8 cellular contexts compared by ENCODE assay signal in the genomic region with DNA sequence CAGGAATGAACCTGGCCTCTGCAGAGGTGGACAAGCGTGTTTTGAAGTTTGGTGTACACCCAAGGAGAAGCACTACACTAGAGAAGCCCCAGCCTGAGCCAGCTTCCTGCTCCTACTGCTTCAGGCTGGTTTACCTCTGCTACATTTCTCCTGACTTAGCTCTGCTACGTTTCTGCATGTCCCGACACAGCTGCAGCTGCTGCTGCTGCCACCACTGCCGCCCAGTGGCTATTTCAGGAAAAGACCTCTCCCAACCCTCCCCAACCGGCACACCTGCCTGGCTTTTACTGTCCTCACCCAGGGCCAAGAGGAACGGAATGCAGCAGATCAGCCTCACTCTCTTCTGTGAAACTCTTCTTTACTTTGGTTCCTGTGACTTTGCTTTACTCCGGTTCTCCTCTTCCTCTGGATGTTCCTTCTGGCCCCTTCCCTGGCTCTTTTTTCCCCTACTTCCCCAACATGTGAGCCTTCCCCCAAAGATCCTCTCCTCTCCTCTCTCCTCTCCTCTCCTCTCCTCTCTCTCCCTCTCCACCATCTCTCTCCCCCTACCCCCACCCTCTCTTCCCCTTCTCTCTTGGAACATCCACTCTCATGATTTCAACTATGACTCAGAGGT. TPM values are rescaled to one million over a fixed set of nuclear protein-coding genes. Genes with fewer than 3 reads are reported as not detected.
DNase-seq lines count a peak whose midpoint lies in the region; ATAC-seq, FAIRE-seq and TF ChIP-seq lines count a peak whose summit lies in the region.

No MANE protein-coding gene starts in this region.

- no peak overlapping the region for H3K23ac ChIP-seq in IMR-90 (ENCODE audit: low read depth, low read length)

- peak; percentile 55 for TF ChIP-seq RAD21 in IMR-90 (IDR thresholded peaks at IDR 0.05; ENCODE audit: low read length)

- CTCF ChIA-PET in AG04449 (lab: Yijun Ruan, JAX) (interaction anchor here (0.7 to 0.9 kb wide), 2 partner anchors 92 to 130 kb away, joined by 4 read pairs; a partner anchor contains a TSS), IMR-90 (lab: Yijun Ruan, JAX) (interaction anchor here (1.0 kb wide), 1 partner anchor 130 kb away, joined by 3 read pairs; a partner anchor contains a TSS)

- no peak overlapping the region for H3K56ac ChIP-seq in IMR-90 (ENCODE audit: extremely low read depth, insufficient read depth, low read length)

- no peak overlapping the region for H3K14ac ChIP-seq in IMR-90 (replicated peaks; ENCODE audit: low read depth, low read length)

- DNase-seq in AG04449 (ENCODE audit: low read depth, low spot score) (no peak), GM12892 (ENCODE audit: insufficient read length) (no peak), IMR-90 (peak; percentile 28), RPMI7951 (ENCODE audit: low read depth) (peak; percentile 40), bronchial epithelial cell (ENCODE audit: low read depth) (peak; percentile 59), lung (ENCODE audit: low spot score) (no peak)

- H4K91ac ChIP-seq in IMR-90 (ENCODE audit: insufficient read depth, low read depth, low read length), result no peak overlapping the region

- no peak overlapping the region for H2BK120ac ChIP-seq in IMR-90 (ENCODE audit: low read depth, low read length)

- no peak overlapping the region for H3K4ac ChIP-seq in IMR-90 (ENCODE audit: low read depth, low read length)

- no peak overlapping the region for H3K4me2 ChIP-seq in IMR-90 (ENCODE audit: low read depth, low read length)

- H3K4me3 ChIP-seq in AG04449 (ENCODE audit: low read depth, low read length), result no peak overlapping the region
- H3K4me3 ChIP-seq in IMR-90 (ENCODE audit: insufficient read depth, low read depth, low read length), result no peak overlapping the region
- no peak overlapping the region for H3K4me3 ChIP-seq in bronchial epithelial cell (ENCODE audit: low read depth, low read length)
- no peak overlapping the region for H3K4me3 ChIP-seq in lung

- BruUV-seq in IMR-90 (replicated peaks; lab: Mats Ljungman, UMichigan), result no TSS peak

- POLR2A ChIA-PET in AG04449 (lab: Yijun Ruan, JAX), result no interaction called here
- POLR2A ChIA-PET in IMR-90 (lab: Charles Lee; ENCODE audit: unreplicated experiment), result no interaction called here

- no peaks in the 10 kb centered on the region for H3K79me1 ChIP-seq in IMR-90 (ENCODE audit: low read depth in 1 of 2, low read length in 2 of 2)

- H3K9ac ChIP-seq in IMR-90 (ENCODE audit: low read depth, low read length), result no peak overlapping the region

- WGBS in IMR-90 (ENCODE audit: extremely low coverage in 2 of 2, insufficient read length in 1 of 2), 2 experiments, result 12% methylated on average over 6 of the region's 7 CpGs; no CpG with 5 or more reads in 1 of the 2 experiments
- WGBS in lung, 2 donors, result 20 to 48% methylated on average over 5 to 7 of the region's 7 CpGs

- no peak overlapping the region for H2BK20ac ChIP-seq in IMR-90 (ENCODE audit: low read depth, low read length)

- no peak overlapping the region for H2AK9ac ChIP-seq in IMR-90 (replicated peaks; ENCODE audit: low read depth, low read length, poor library complexity)

- peak; percentile 64 for ATAC-seq in IMR-90 (ENCODE audit: low read depth)
- peak; percentile 34 for ATAC-seq in lung (ENCODE audit: insufficient read depth, low FRiP score)
- ATAC-seq in GM21737 (IDR thresholded peaks at IDR 0.05; ENCODE audit: unreplicated experiment), result no peak
- ATAC-seq in HG03280 (IDR thresholded peaks at IDR 0.05; ENCODE audit: unreplicated experiment), result no peak

- H3K27ac ChIP-seq in IMR-90 (ENCODE audit: insufficient read depth, low read length), result no peak overlapping the region
- no peak overlapping the region for H3K27ac ChIP-seq in lung (ENCODE audit: low read depth in 1 of 2, low read length in 1 of 2)

- TF ChIP-seq POLR2A in GM12892 (IDR thresholded peaks at IDR 0.05; ENCODE audit: low read depth, low read length) (no peak), IMR-90 (IDR thresholded peaks at IDR 0.05; ENCODE audit: low read depth, low read length) (no peak)

- no peak overlapping the region for H4K8ac ChIP-seq in IMR-90 (ENCODE audit: low read depth in 2 of 2, low read length in 2 of 2)

- no peaks in the 10 kb centered on the region for H3K36me3 ChIP-seq in IMR-90 (ENCODE audit: control insufficient read depth, insufficient read depth, low read length)
- H3K36me3 ChIP-seq in bronchial epithelial cell (ENCODE audit: control insufficient read depth, insufficient read depth, low read length), result no peaks in the 10 kb centered on the region
- H3K36me3 ChIP-seq in lung (ENCODE audit: control insufficient read depth in 2 of 2, insufficient read depth in 2 of 2, low read length in 2 of 2), result peaks cover 0 to 2% of the 10 kb centered on the region in 2 donors

- no peak overlapping the region for H2AK5ac ChIP-seq in IMR-90 (ENCODE audit: low read depth, low read length)

- peak; percentile 66 for FAIRE-seq in GM12892 (lab: Jason Lieb, UNC)
- FAIRE-seq in bronchial epithelial cell (lab: Jason Lieb, UNC), result peak; percentile 13

- dilution Hi-C loops in IMR-90 (cut with HindIII; ENCODE audit: low sequenced_read_pairs, unreplicated experiment), result no loop called here

- H4K20me1 ChIP-seq in IMR-90 (ENCODE audit: insufficient read depth, low read length), result no peaks in the 10 kb centered on the region

- H2BK15ac ChIP-seq in IMR-90 (ENCODE audit: low read depth, low read length), result no peak overlapping the region

- H2BK5ac ChIP-seq in IMR-90 (ENCODE audit: low read depth, low read length, poor library complexity, severe bottlenecking), result no peak overlapping the region

- in situ Hi-C loops in IMR-90 (cut with MboI; ENCODE audit: low sequenced_read_pairs), result no loop called here

- intact Hi-C loops in IMR-90 (cut with micrococcal nuclease), result loop anchor here (2.0 kb wide), 1 partner anchor 130 kb away; a partner anchor contains a TSS

- H3K27me3 ChIP-seq in IMR-90 (ENCODE audit: control insufficient read depth, insufficient read depth, low read length) (peaks cover 11% of the 10 kb centered on the region), bronchial epithelial cell (ENCODE audit: control insufficient read depth, insufficient read depth, low read length) (no peaks in the 10 kb centered on the region), lung (ENCODE audit: control insufficient read depth, insufficient read depth) (no peaks in the 10 kb centered on the region)

- H4K5ac ChIP-seq in IMR-90 (ENCODE audit: low read depth, low read length), result no peak overlapping the region

- no peaks in the 10 kb centered on the region for H3K9me3 ChIP-seq in IMR-90 (ENCODE audit: control insufficient read depth, insufficient read depth, low read length)
- peaks cover 0 to 5% of the 10 kb centered on the region in 2 donors for H3K9me3 ChIP-seq in lung (ENCODE audit: control insufficient read depth in 2 of 2, insufficient read depth in 1 of 2, low read length in 1 of 2)

- H3K9me1 ChIP-seq in IMR-90 (ENCODE audit: insufficient read depth, low read length), result no peaks in the 10 kb centered on the region

- H3K18ac ChIP-seq in IMR-90 (ENCODE audit: low read depth, low read length), result no peak overlapping the region

- H2AFZ ChIP-seq in IMR-90 (replicated peaks; ENCODE audit: low read length, poor library complexity), result peak overlapping the region; percentile 70

- TF ChIP-seq CTCF in AG04449 (IDR thresholded peaks at IDR 0.05; ENCODE audit: insufficient read depth, low read length, missing control alignments), result peak; percentile 62
- peak; percentile 52 for TF ChIP-seq CTCF in IMR-90 (conservative IDR thresholded peaks at IDR 0.05; ENCODE audit: low read depth, low read length)
- peak; percentile 82 for TF ChIP-seq CTCF in bronchial epithelial cell (IDR thresholded peaks at IDR 0.05; ENCODE audit: insufficient read depth, low read length, severe bottlenecking)
- TF ChIP-seq CTCF in lung (IDR thresholded peaks at IDR 0.05; ENCODE audit: control extremely low read depth, extremely low read depth), result no peak

- H3K4me1 ChIP-seq in IMR-90 (ENCODE audit: control insufficient read depth, insufficient read depth, low read length) (no peaks in the 10 kb centered on the region), lung (ENCODE audit: control insufficient read depth in 2 of 2, insufficient read depth in 2 of 2, low read length in 2 of 2) (no peaks in the 10 kb centered on the region)

RNA-seq across cellular contexts. Expression of a gene that starts 3.1 kb away (rescaled TPM):
- not detected for polyA plus RNA-seq in GM12892 (2012; ENCODE audit: missing spikeins)
- total RNA-seq in IMR-90 (2012; rRNA removed) (not detected in 2 replicates), bronchial epithelial cell (0.13 TPM in 1 of 2 replicates, not detected in the other), lung (1 to 10 TPM in 1 of 2 donors, under 1 TPM in 1; 0.37 to 1.3 TPM)
- polyA plus RNA-seq in IMR-90 (2012; rRNA removed) (0.14 and 0.20 TPM in 2 replicates), lung (under 1 TPM; 0.06 to 0.08 TPM)
- not detected in 2 replicates for polyA plus RNA-seq in IMR-90 (2012; cell fraction: cytosol; rRNA removed)
- 0.34 and 1.2 TPM in 2 replicates for polyA plus RNA-seq in IMR-90 (2012; cell fraction: nucleus; rRNA removed; ENCODE audit: low replicate concordance)
- total RNA-seq in RPMI7951 (2014; rRNA removed; shearing (Covaris generic)), result 0.24 TPM in 1 of 2 replicates, not detected in the other

RNA-seq across cellular contexts. Expression of a gene that starts 5.1 kb away (rescaled TPM):
- polyA plus RNA-seq in GM12892 (2012; ENCODE audit: missing spikeins), result not detected
- total RNA-seq in IMR-90 (2012; rRNA removed), result not detected in 2 replicates
- not detected in 2 replicates for polyA plus RNA-seq in IMR-90 (2012; rRNA removed)
- not detected in 2 replicates for polyA plus RNA-seq in IMR-90 (2012; cell fraction: cytosol; rRNA removed)
- polyA plus RNA-seq in IMR-90 (2012; cell fraction: nucleus; rRNA removed; ENCODE audit: low replicate concordance), result not detected in 2 replicates
- total RNA-seq in RPMI7951 (2014; rRNA removed; shearing (Covaris generic)), result not detected in 2 replicates
- total RNA-seq in bronchial epithelial cell, result not detected in 2 replicates
- total RNA-seq in lung, result not detected
- not detected for polyA plus RNA-seq in lung

RNA-seq across cellular contexts. Expression of a gene that starts 18.9 kb away (rescaled TPM):
- not detected for polyA plus RNA-seq in GM12892 (2012; ENCODE audit: missing spikeins)
- not detected in 2 replicates for total RNA-seq in IMR-90 (2012; rRNA removed)
- polyA plus RNA-seq in IMR-90 (2012; rRNA removed), result not detected in 2 replicates
- not detected in 2 replicates for polyA plus RNA-seq in IMR-90 (2012; cell fraction: cytosol; rRNA removed)
- polyA plus RNA-seq in IMR-90 (2012; cell fraction: nucleus; rRNA removed; ENCODE audit: low replicate concordance), result not detected in 2 replicates
- total RNA-seq in RPMI7951 (2014; rRNA removed; shearing (Covaris generic)), result not detected in 2 replicates
- total RNA-seq in bronchial epithelial cell, result not detected in 2 replicates
- total RNA-seq in lung, result not detected
- not detected for polyA plus RNA-seq in lung

RNA-seq across cellular contexts. Expression of a gene that starts 26.7 kb away (rescaled TPM):
- 43.2 TPM for polyA plus RNA-seq in GM12892 (2012; ENCODE audit: missing spikeins)
- 66.4 and 84.1 TPM in 2 replicates for total RNA-seq in IMR-90 (2012; rRNA removed)
- 100 and 105 TPM in 2 replicates for polyA plus RNA-seq in IMR-90 (2012; rRNA removed)
- 38.7 and 52.6 TPM in 2 replicates for polyA plus RNA-seq in IMR-90 (2012; cell fraction: cytosol; rRNA removed)
- polyA plus RNA-seq in IMR-90 (2012; cell fraction: nucleus; rRNA removed; ENCODE audit: low replicate concordance), result 20.3 and 83.3 TPM in 2 replicates
- total RNA-seq in RPMI7951 (2014; rRNA removed; shearing (Covaris generic)), result 162 and 186 TPM in 2 replicates
- total RNA-seq in bronchial epithelial cell, result 18.7 and 31.0 TPM in 2 replicates
- total RNA-seq in lung, result 10 to 100 TPM; 25.6 to 26.3 TPM
- polyA plus RNA-seq in lung, result 10 to 100 TPM; 29.8 to 55.9 TPM

RNA-seq across cellular contexts. Expression of a gene that starts 26.8 kb away (rescaled TPM):
- polyA plus RNA-seq in GM12892 (2012; ENCODE audit: missing spikeins), result 9.2 TPM
- total RNA-seq in IMR-90 (2012; rRNA removed) (19.0 and 24.4 TPM in 2 replicates), bronchial epithelial cell (0.26 and 0.64 TPM in 2 replicates), lung (1 to 10 TPM in 1 of 2 donors, under 1 TPM in 1; 0.61 to 2.4 TPM)
- polyA plus RNA-seq in IMR-90 (2012; rRNA removed) (9.4 and 10.0 TPM in 2 replicates), lung (under 1 TPM; 0.33 to 0.66 TPM)
- polyA plus RNA-seq in IMR-90 (2012; cell fraction: cytosol; rRNA removed), result 1.6 and 3.9 TPM in 2 replicates
- polyA plus RNA-seq in IMR-90 (2012; cell fraction: nucleus; rRNA removed; ENCODE audit: low replicate concordance), result 1.1 and 4.2 TPM in 2 replicates
- 58.6 and 60.7 TPM in 2 replicates for total RNA-seq in RPMI7951 (2014; rRNA removed; shearing (Covaris generic))

Comparison
In these comparisons a context has a peak if more than half of its experiments do, and no peak if none do; other contexts are left out.
1. DNase-seq: peak in IMR-90 (single experiment), RPMI7951 (single experiment) and bronchial epithelial cell (single experiment); none in AG04449 (single experiment), GM12892 (single experiment) and lung (single experiment).
2. ATAC-seq: peak in IMR-90 (single experiment) and lung (single experiment); none in GM21737 (single experiment) and HG03280 (single experiment).